Comparison of ENCODE assay signal across 8 cellular contexts in the genomic region with DNA sequence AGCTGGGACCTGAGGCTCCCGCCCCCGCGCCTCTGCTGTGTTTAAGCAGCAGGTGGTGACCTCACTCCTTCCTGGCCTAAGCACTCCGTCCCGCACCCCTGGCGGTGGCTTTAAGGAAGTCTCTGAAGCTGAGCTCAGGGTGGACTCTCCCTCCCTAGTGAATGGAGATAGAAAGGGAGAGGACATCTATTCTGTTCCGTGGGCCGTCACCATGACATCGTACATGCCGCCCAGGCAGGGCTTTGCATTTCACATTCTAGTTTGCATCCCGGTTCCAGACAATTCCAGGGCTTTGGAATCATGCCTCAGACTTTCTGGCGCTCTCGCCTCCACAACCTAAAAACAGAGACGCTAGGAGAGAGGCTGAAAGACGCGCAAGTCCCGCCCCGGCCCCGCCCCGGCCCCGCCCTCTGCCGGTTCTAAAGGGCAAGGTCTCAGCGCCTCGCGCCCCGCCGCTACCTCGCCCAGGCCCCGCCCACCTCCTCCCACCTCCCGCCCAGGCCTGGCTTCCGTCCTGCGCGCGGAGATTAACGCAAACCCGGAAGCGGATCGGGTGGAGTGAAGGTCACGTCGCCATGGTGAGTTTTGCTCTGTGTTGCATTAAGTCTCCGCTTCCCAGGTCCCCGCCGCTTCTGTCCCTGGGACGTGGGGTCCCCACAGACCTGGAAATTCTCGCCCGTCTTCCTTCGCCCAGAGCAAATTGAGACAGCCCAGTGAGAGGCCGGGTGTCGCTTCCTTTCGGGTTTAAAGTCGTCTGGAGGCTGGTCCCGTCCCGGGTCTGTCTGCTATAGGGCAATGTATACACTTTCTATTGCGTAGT. TPM values are rescaled to one million over a fixed set of nuclear protein-coding genes. Genes with fewer than 3 reads are reported as not detected.
A peak's percentile ranks its signal among the peaks of the same experiment; 100 is the strongest.
DNase-seq lines count a peak whose midpoint lies in the region; ATAC-seq and TF ChIP-seq lines count a peak whose summit lies in the region.

Gene ZNF808, plus strand, starts transcription at position 535 of the 820 bp plus-strand sequence. CDS start 15,617 bp downstream, outside the sequence.

- peak within 1 kb of the TSS; percentile 82 for H2AFZ ChIP-seq in trophoblast cell (ENCODE audit: insufficient read depth, low read length, poor library complexity)

- peak within 1 kb of the TSS; percentile 89 for H4K91ac ChIP-seq in trophoblast cell (ENCODE audit: low read depth, low read length)

- peak within 1 kb of the TSS; percentile 85 for H3K14ac ChIP-seq in trophoblast cell (ENCODE audit: low read length)

- H3K27ac Mint-ChIP-seq in activated naive CD8-positive, alpha-beta T cell treated with anti-CD3 and anti-CD28 coated beads, Interleukin-2, amount 50 U/mL, for 24 hours, result peak within 1 kb of the TSS; percentile 93

- H4K12ac ChIP-seq in trophoblast cell (ENCODE audit: low read depth, low read length), result peak within 1 kb of the TSS; percentile 74

- H3K9me3 ChIP-seq in cardiac muscle cell (ENCODE audit: low read depth), result no peaks in the 10 kb centered on the region
- H3K9me3 ChIP-seq in trophoblast cell (ENCODE audit: insufficient read depth, low read depth, low read length), result no peaks in the 10 kb centered on the region
- H3K9me3 ChIP-seq in tibial nerve, result peaks cover 0 to 17% (median 0%) of the 10 kb centered on the region in 4 donors

- peaks cover 11% of the 10 kb centered on the region for H3K79me1 ChIP-seq in trophoblast cell (ENCODE audit: low read length)

- TF ChIP-seq CTCF in GM12864 (IDR thresholded peaks at IDR 0.05; ENCODE audit: low read depth, low read length, missing control alignments) (peak; percentile 64), cardiac muscle cell (IDR thresholded peaks at IDR 0.05; ENCODE audit: low read depth, low read length) (peak; percentile 74), tibial nerve (IDR thresholded peaks at IDR 0.05) (peak; percentile 32 to 71 (median 49))

- TF ChIP-seq EP300 in tibial nerve (IDR thresholded peaks at IDR 0.05), result peak in 1 of 2 donors; percentile 63

- WGBS in trophoblast cell (ENCODE audit: extremely low coverage, insufficient coverage, insufficient read length), result no CpG with 5 or more reads among the region's 54 CpGs
- 0 to 1% methylated on average over 46 to 50 of the region's 54 CpGs for WGBS in tibial nerve, 2 donors

- no peak within 1 kb of the TSS for H2BK12ac ChIP-seq in trophoblast cell (ENCODE audit: low read length)

- peak within 1 kb of the TSS; percentile 24 for H2AK5ac ChIP-seq in trophoblast cell (ENCODE audit: low read length)

- H3K27ac ChIP-seq in cardiac muscle cell (peak within 1 kb of the TSS; percentile 94), trophoblast cell (ENCODE audit: low read depth, low read length) (peak within 1 kb of the TSS; percentile 89), tibial nerve (peak within 1 kb of the TSS in 3 of 4 donors; percentile 75 to 91 (median 89))

- H3K9me3 Mint-ChIP-seq in activated naive CD8-positive, alpha-beta T cell treated with anti-CD3 and anti-CD28 coated beads, Interleukin-2, amount 50 U/mL, for 24 hours, result peaks cover 14% of the 10 kb centered on the region

- peak within 1 kb of the TSS; percentile 11 for H3K23ac ChIP-seq in trophoblast cell (ENCODE audit: low read length)

- H3K4ac ChIP-seq in trophoblast cell (ENCODE audit: low read depth, low read length), result peak within 1 kb of the TSS; percentile 65

- peak within 1 kb of the TSS; percentile 64 for H3K18ac ChIP-seq in trophoblast cell (ENCODE audit: low read length)

- peak within 1 kb of the TSS; percentile 89 for H3K4me3 ChIP-seq in GM12864 (ENCODE audit: low read depth, low read length)
- H3K4me3 ChIP-seq in cardiac muscle cell, result peak within 1 kb of the TSS; percentile 98
- H3K4me3 ChIP-seq in trophoblast cell (ENCODE audit: low read depth, low read length), result peak within 1 kb of the TSS; percentile 77
- H3K4me3 ChIP-seq in tibial nerve, result peak within 1 kb of the TSS; percentile 52 to 80 (median 71)

- H3K36me3 Mint-ChIP-seq in activated naive CD8-positive, alpha-beta T cell treated with anti-CD3 and anti-CD28 coated beads, Interleukin-2, amount 50 U/mL, for 24 hours (ENCODE audit: low read depth), result peaks cover 24% of the 10 kb centered on the region

- no peaks in the 10 kb centered on the region for H3K36me3 ChIP-seq in cardiac muscle cell
- H3K36me3 ChIP-seq in trophoblast cell (ENCODE audit: control insufficient read depth in 1 of 2, insufficient read depth in 2 of 2, low read length in 2 of 2), result no peaks in the 10 kb centered on the region
- no peaks in the 10 kb centered on the region for H3K36me3 ChIP-seq in tibial nerve

- peaks cover 6% of the 10 kb centered on the region for H3K4me1 ChIP-seq in cardiac muscle cell (ENCODE audit: low read depth)
- peaks cover 2 to 9% of the 10 kb centered on the region in 2 experiments for H3K4me1 ChIP-seq in trophoblast cell (ENCODE audit: control insufficient read depth in 1 of 2, insufficient read depth in 2 of 2, low read length in 2 of 2)
- H3K4me1 ChIP-seq in tibial nerve, result peaks cover 0 to 20% (median 3%) of the 10 kb centered on the region in 4 donors

- peak within 1 kb of the TSS; percentile 68 for H2BK120ac ChIP-seq in trophoblast cell (ENCODE audit: insufficient read depth, low read length, poor library complexity)

- peak within 1 kb of the TSS; percentile 81 for H3K9ac ChIP-seq in trophoblast cell (ENCODE audit: low read length)

- H2BK5ac ChIP-seq in trophoblast cell (ENCODE audit: low read depth, low read length, poor library complexity), result peak within 1 kb of the TSS; percentile 57

- H3K27me3 Mint-ChIP-seq in activated naive CD8-positive, alpha-beta T cell treated with anti-CD3 and anti-CD28 coated beads, Interleukin-2, amount 50 U/mL, for 24 hours, result no peaks in the 10 kb centered on the region

- H3K4me1 Mint-ChIP-seq in activated naive CD8-positive, alpha-beta T cell treated with anti-CD3 and anti-CD28 coated beads, Interleukin-2, amount 50 U/mL, for 24 hours, result peaks cover 19% of the 10 kb centered on the region

- H3K27me3 ChIP-seq in cardiac muscle cell (no peaks in the 10 kb centered on the region), trophoblast cell (ENCODE audit: insufficient read depth, low read length) (no peaks in the 10 kb centered on the region), tibial nerve (no peaks in the 10 kb centered on the region)

- H3K4me3 Mint-ChIP-seq in activated naive CD8-positive, alpha-beta T cell treated with anti-CD3 and anti-CD28 coated beads, Interleukin-2, amount 50 U/mL, for 24 hours, result peak within 1 kb of the TSS; percentile 93

- peaks cover 5% of the 10 kb centered on the region for H3K79me2 ChIP-seq in trophoblast cell (ENCODE audit: control insufficient read depth, insufficient read depth, low read length, poor library complexity)

- H3K4me2 ChIP-seq in trophoblast cell (ENCODE audit: low read length), result peak within 1 kb of the TSS; percentile 96

- DNase-seq in GM12864 (ENCODE audit: low read depth) (peak; percentile 87), NCI-H1092 (lab: John Stamatoyannopoulos, UW) (peak; percentile 74), SW 1271 (lab: John Stamatoyannopoulos, UW) (peak; percentile 56 to 84), cardiac muscle cell (ENCODE audit: low read depth in 1 of 2, low spot score in 1 of 2) (peak; percentile 95 to 96), trophoblast cell (peak; percentile 94 to 96), tibial nerve (ENCODE audit: low spot score in 2 of 2) (peak; percentile 91 to 92)
- DNase-seq in activated naive CD8-positive, alpha-beta T cell treated with anti-CD3 and anti-CD28 coated beads, Interleukin-2, amount 50 U/mL, for 24 hours, result peak; percentile 96

- H4K8ac ChIP-seq in trophoblast cell (ENCODE audit: low read depth, low read length), result peak within 1 kb of the TSS; percentile 88

- peak; percentile 81 for ATAC-seq in HG02610 (IDR thresholded peaks at IDR 0.05; ENCODE audit: unreplicated experiment)
- ATAC-seq in activated naive CD8-positive, alpha-beta T cell treated with anti-CD3 and anti-CD28 coated beads, Interleukin-2, amount 50 U/mL, for 24 hours, result peak; percentile 92

- TF ChIP-seq POLR2A in tibial nerve (IDR thresholded peaks at IDR 0.05), result no peak

RNA-seq across cellular contexts. Expression of gene ZNF808, which starts in this region (rescaled TPM):
- total RNA-seq in cardiac muscle cell (19.0 and 22.9 TPM in 2 replicates), tibial nerve (10 to 100 TPM; 16.3 to 42.6 (median 21.3) TPM)
- 6.2 and 11.3 TPM in 2 replicates for polyA plus RNA-seq in cardiac muscle cell
- polyA plus RNA-seq in trophoblast cell (2013), result 7.6 and 9.1 TPM in 2 replicates

Comparison
In these comparisons a context has a peak if more than half of its experiments do, and no peak if none do; other contexts are left out.
1. Peak in every context shown above with its lines: DNase-seq, ATAC-seq, H3K4me3 ChIP-seq and H3K27ac ChIP-seq.